ENCODE assay signal across 30 cellular contexts in genomic region chr15:39202641-39203040, GRCh38.
DNase-seq lines count a peak whose midpoint lies in the region; ATAC-seq, FAIRE-seq and TF ChIP-seq lines count a peak whose summit lies in the region.
"Had no signal": no experiment of that assay in that cellular context is flagged by ENCODE, and none has a peak within 500 bp of the region (broad histone marks: within the 10 kb centered on the region; RNA-seq: fewer than 3 reads in every experiment).

No MANE protein-coding gene starts in this region.

- no peak overlapping the region for H3K27ac ChIP-seq in left lung
- no peak overlapping the region for H3K27ac ChIP-seq in lower lobe of right lung
- H3K27ac ChIP-seq: coronary artery, Peyer's patch, spleen had no signal

- H3K36me3 ChIP-seq in left lung (no peaks in the 10 kb centered on the region), lower lobe of right lung (no peaks in the 10 kb centered on the region)
- H3K36me3 ChIP-seq: Peyer's patch, spleen had no signal

- TF ChIP-seq CTCF in Calu3 (IDR thresholded peaks at IDR 0.05; ENCODE audit: unreplicated experiment), result no peak
- TF ChIP-seq CTCF in left lung (IDR thresholded peaks at IDR 0.05), result no peak
- TF ChIP-seq CTCF in lower lobe of right lung (IDR thresholded peaks at IDR 0.05), result no peak

- H3K4me3 Mint-ChIP-seq in Calu3 (ENCODE audit: low read depth, unreplicated experiment), result no peak overlapping the region
- H3K4me3 Mint-ChIP-seq: activated CD8-positive, alpha-beta T cell treated with anti-CD3 and anti-CD28 coated beads for 36 hours; brain; endodermal cell; naive B cell; stimulated activated naive B cell treated with anti-CD40 and anti-IgM and Interleukin-4, amounts not matched to agents 10 μg/mL and 1 μg/mL and 100 μg/mL, for 72 hours had no signal

- H3K4me1 ChIP-seq in left lung (no peaks in the 10 kb centered on the region), lower lobe of right lung (no peaks in the 10 kb centered on the region)
- H3K4me1 ChIP-seq: Peyer's patch, spleen had no signal

- no peak for TF ChIP-seq POLR2A in GM12892 (IDR thresholded peaks at IDR 0.05; ENCODE audit: low read depth, low read length)

- H3K36me3 Mint-ChIP-seq in Calu3 (ENCODE audit: insufficient read depth, unreplicated experiment), result no peaks in the 10 kb centered on the region
- H3K36me3 Mint-ChIP-seq: brain; naive B cell; stimulated activated naive B cell treated with anti-CD40 and anti-IgM and Interleukin-4, amounts not matched to agents 10 μg/mL and 1 μg/mL and 100 μg/mL, for 72 hours had no signal

- H3K27ac Mint-ChIP-seq in Calu3 (ENCODE audit: unreplicated experiment), result peak overlapping the region; percentile 67
- H3K27ac Mint-ChIP-seq: activated CD8-positive, alpha-beta T cell treated with anti-CD3 and anti-CD28 coated beads for 36 hours; brain; endodermal cell; naive B cell; stimulated activated naive B cell treated with anti-CD40 and anti-IgM and Interleukin-4, amounts not matched to agents 10 μg/mL and 1 μg/mL and 100 μg/mL, for 72 hours had no signal

- BruUV-seq in Calu3 (replicated peaks; lab: Mats Ljungman, UMichigan), result no TSS peak

- peak; percentile 73 for ATAC-seq in left lung
- ATAC-seq in Right ventricle myocardium superior (ENCODE audit: poor library complexity), result no peak
- ATAC-seq in lower lobe of right lung, result no peak
- ATAC-seq: activated CD4-positive, CD25-positive, alpha-beta regulatory T cell treated with anti-CD3 and anti-CD28 coated beads, Interleukin-2, amount 50 U/mL, for 24 hours; activated CD8-positive, alpha-beta T cell treated with anti-CD3 and anti-CD28 coated beads for 36 hours; stimulated activated naive B cell treated with anti-CD40 and anti-IgM and Interleukin-4, amounts not matched to agents 10 μg/mL and 1 μg/mL and 100 μg/mL, for 72 hours had no signal

- FAIRE-seq in endometrium (lab: Jason Lieb, UNC), result peak; percentile 23
- FAIRE-seq in GM12892 (lab: Jason Lieb, UNC), result no peak
- FAIRE-seq: G401.6, H1, urothelium cell line had no signal

- H3K9me3 Mint-ChIP-seq in Calu3 (ENCODE audit: low read depth, unreplicated experiment), result peaks cover 3% of the 10 kb centered on the region
- H3K9me3 Mint-ChIP-seq: activated CD8-positive, alpha-beta T cell treated with anti-CD3 and anti-CD28 coated beads for 36 hours; brain; endodermal cell; stimulated activated naive B cell treated with anti-CD40 and anti-IgM and Interleukin-4, amounts not matched to agents 10 μg/mL and 1 μg/mL and 100 μg/mL, for 72 hours had no signal

- H3K27me3 Mint-ChIP-seq in Calu3 (ENCODE audit: unreplicated experiment), result no peaks in the 10 kb centered on the region
- H3K27me3 Mint-ChIP-seq: brain had no signal

- intact Hi-C loops in Calu3 (cut with micrococcal nuclease; ENCODE audit: unreplicated experiment), result no loop called here
- intact Hi-C loops in left lung (cut with DNase I), result no loop called here
- intact Hi-C loops in Right ventricle myocardium superior (cut with DNase I), result no loop called here
- intact Hi-C loops in lower lobe of right lung (cut with DNase I), result no loop called here

- CTCF ChIA-PET in Calu3 (lab: Charles Lee), result no interaction called here

- H3K9me3 ChIP-seq in left lung, result no peaks in the 10 kb centered on the region
- no peaks in the 10 kb centered on the region for H3K9me3 ChIP-seq in lower lobe of right lung
- H3K9me3 ChIP-seq: Peyer's patch, spleen had no signal

- peaks cover 9% of the 10 kb centered on the region for H3K4me1 Mint-ChIP-seq in Calu3 (ENCODE audit: low read depth, unreplicated experiment)
- H3K4me1 Mint-ChIP-seq: naive B cell; stimulated activated naive B cell treated with anti-CD40 and anti-IgM and Interleukin-4, amounts not matched to agents 10 μg/mL and 1 μg/mL and 100 μg/mL, for 72 hours had no signal

- H3K27me3 ChIP-seq in left lung (no peaks in the 10 kb centered on the region), lower lobe of right lung (ENCODE audit: low read depth) (no peaks in the 10 kb centered on the region)
- H3K27me3 ChIP-seq: Peyer's patch, spleen had no signal

- DNase-seq in Calu3 (no peak), LoVo (ENCODE audit: low spot score) (peak; percentile 49), left lung (no peak), Right ventricle myocardium superior (no peak), GM12892 (ENCODE audit: insufficient read length) (no peak), lower lobe of right lung (no peak)
- DNase-seq in activated CD4-positive, alpha-beta T cell treated with anti-CD3 and anti-CD28 coated beads for 1 hour, result no peak
- DNase-seq: activated CD8-positive, alpha-beta T cell treated with anti-CD3 and anti-CD28 coated beads for 36 hours; activated gamma-delta T cell treated with Interleukin-2 at 50 U/mL for 16 hours; activated T-cell treated with anti-CD3 and anti-CD28 coated beads, Interleukin-2, amount 50 U/mL, for 1 hour; C1 segment of cervical spinal cord; endodermal cell; head of caudate nucleus; KG1; mesenchymal stem cell; naive B cell; NCI-H2171; NCI-H524; Peyer's patch; spleen; stimulated activated CD4-positive, alpha-beta T cell treated with anti-CD3 and anti-CD28 coated beads, Interleukin-4, amount 100 ng/mL, for 1 hour; stimulated activated naive B cell treated with anti-CD40 and anti-IgM and Interleukin-4, amounts not matched to agents 10 μg/mL and 1 μg/mL and 100 μg/mL, for 72 hours; T-helper 1 cell had no signal

- H3K4me3 ChIP-seq in left lung, result no peak overlapping the region
- H3K4me3 ChIP-seq in lower lobe of right lung, result no peak overlapping the region
- H3K4me3 ChIP-seq: coronary artery, Peyer's patch, spleen had no signal
